In genomic region chr20:62928246-62928939, GRCh38 we compare ENCODE assay signal across 8 cellular contexts. TPM values are rescaled to one million over a fixed set of nuclear protein-coding genes. Genes with fewer than 3 reads are reported as not detected.
DNase-seq lines count a peak whose midpoint lies in the region; ATAC-seq, FAIRE-seq and TF ChIP-seq lines count a peak whose summit lies in the region.

No MANE protein-coding gene starts in this region.

- TF ChIP-seq CTCF in GM12878 (IDR thresholded peaks at IDR 0.05 in 2 of 3, conservative IDR thresholded peaks at IDR 0.05 in 1 of 3; ENCODE audit: control insufficient read depth in 2 of 3, extremely low read depth in 1 of 3, insufficient read depth in 1 of 3, low read depth in 3 of 3, low read length in 3 of 3), result no peak

- in situ Hi-C loops in GM12878 (cut with MboI), result no loop called here

- H4K20me1 ChIP-seq in GM12878 (ENCODE audit: control insufficient read depth, insufficient read depth), result 0 out of 2 replicates have a peak, but pooled peaks cover 8% of the 10 kb centered on the region

- no peak for TF ChIP-seq RAD21 in GM12878 (IDR thresholded peaks at IDR 0.05; ENCODE audit: insufficient read depth, low read depth, low read length)

- H3K9me3 ChIP-seq in GM12878 (replicated peaks; ENCODE audit: control insufficient read depth, insufficient read depth, low read length), result no peaks in the 10 kb centered on the region
- H3K9me3 ChIP-seq in thymus (ENCODE audit: control insufficient read depth), result no peaks in the 10 kb centered on the region

- WGBS in GM12878 (ENCODE audit: insufficient coverage, insufficient replicate concordance, low lambda C conversion rate, missing lambda C conversion rate), result 41% methylated on average over 14 of the region's 14 CpGs
- 39% methylated on average over 14 of the region's 14 CpGs for WGBS in thymus

- peak overlapping the region; percentile 85 for H3K4me3 Mint-ChIP-seq in activated T-cell treated with anti-CD3 and anti-CD28 coated beads, Interleukin-2, amount 50 U/mL, for 4 hours

- H3K4me1 Mint-ChIP-seq in activated T-cell treated with anti-CD3 and anti-CD28 coated beads, Interleukin-2, amount 50 U/mL, for 4 hours (ENCODE audit: low read depth), result peaks cover 72% of the 10 kb centered on the region

- H3K4me1 ChIP-seq in GM12878 (ENCODE audit: control insufficient read depth, insufficient read depth, low read length) (peaks cover 8% of the 10 kb centered on the region), thymus (ENCODE audit: control insufficient read depth, insufficient read depth, low read length) (peaks cover 30% of the 10 kb centered on the region)

- no peak for TF ChIP-seq POLR2A in GM12878 (IDR thresholded peaks at IDR 0.05; ENCODE audit: low read depth, low read length)

- peak overlapping the region; percentile 76 for H3K9ac ChIP-seq in GM12878 (ENCODE audit: control insufficient read depth, insufficient read depth, low read length)

- H3K27me3 ChIP-seq in GM12878 (replicated peaks in 1 of 2; ENCODE audit: control insufficient read depth in 2 of 2, insufficient read depth in 2 of 2, low read length in 1 of 2) (no peaks in the 10 kb centered on the region), thymus (ENCODE audit: control insufficient read depth, insufficient read depth) (no peaks in the 10 kb centered on the region)

- no peak for ATAC-seq in activated T-cell treated with anti-CD3 and anti-CD28 coated beads, Interleukin-2, amount 50 U/mL, for 4 hours
- ATAC-seq in GM12878, result no peak
- no peak for ATAC-seq in GM21526 (IDR thresholded peaks at IDR 0.05; ENCODE audit: low FRiP score, unreplicated experiment)
- no peak for ATAC-seq in activated CD4-positive, CD25-positive, alpha-beta regulatory T cell treated with anti-CD3 and anti-CD28 coated beads, Interleukin-2, amount 50 U/mL, for 24 hours

- no peak overlapping the region for H2AFZ ChIP-seq in GM12878 (ENCODE audit: control insufficient read depth, low read depth, low read length)

- H3K9me3 Mint-ChIP-seq in activated T-cell treated with anti-CD3 and anti-CD28 coated beads, Interleukin-2, amount 50 U/mL, for 4 hours, result no peaks in the 10 kb centered on the region

- no TSS peak for BruUV-seq in GM12878 (replicated peaks; lab: Mats Ljungman, UMichigan)

- RAD21 ChIA-PET in GM12878 (lab: Charles Lee; ENCODE audit: unreplicated experiment), result interaction anchor here (2.0 kb wide), 1 partner anchor 81 kb away, joined by 5 read pairs; no protein-coding TSS in a partner anchor

- no peaks in the 10 kb centered on the region for H3K27me3 Mint-ChIP-seq in activated T-cell treated with anti-CD3 and anti-CD28 coated beads, Interleukin-2, amount 50 U/mL, for 4 hours (ENCODE audit: low read depth)

- peaks cover 97% of the 10 kb centered on the region for H3K79me2 ChIP-seq in GM12878 (ENCODE audit: control insufficient read depth, insufficient read depth, low read length)

- H3K36me3 Mint-ChIP-seq in activated T-cell treated with anti-CD3 and anti-CD28 coated beads, Interleukin-2, amount 50 U/mL, for 4 hours (ENCODE audit: insufficient read depth), result peaks cover 6% of the 10 kb centered on the region

- H3K4me3 ChIP-seq in GM12878 (peak overlapping the region; percentile 73), thymus (ENCODE audit: low read length) (peak overlapping the region; percentile 92)

- POLR2A ChIA-PET in GM12878 (lab: Charles Lee), result interaction anchor here (1.9 to 5.4 kb wide), 3 partner anchors 8 to 26 kb away, joined by 7 to 59 read pairs (median 16); partner anchors contain the start of gene GID8

- peak overlapping the region; percentile 68 for H3K4me2 ChIP-seq in GM12878 (ENCODE audit: control insufficient read depth, insufficient read depth)

- SMC1A ChIA-PET in GM12878 (lab: Charles Lee; ENCODE audit: uncharacterized antibody, unreplicated experiment), result interaction anchor here (1.2 to 2.2 kb wide), 4 partner anchors 8 to 83 kb away, joined by 3 to 14 read pairs (median 8); no protein-coding TSS in a partner anchor

- no peak for TF ChIP-seq EP300 in GM12878 (IDR thresholded peaks at IDR 0.05; ENCODE audit: borderline replicate concordance in 1 of 2, control insufficient read depth in 1 of 2, low read depth in 2 of 2, low read length in 2 of 2)

- H3K27ac ChIP-seq in GM12878 (ENCODE audit: control insufficient read depth, insufficient read depth) (peak overlapping the region; percentile 59), thymus (ENCODE audit: low read depth) (peak overlapping the region; percentile 81)

- no peak for DNase-seq in activated T-cell treated with anti-CD3 and anti-CD28 coated beads, Interleukin-2, amount 50 U/mL, for 4 hours
- DNase-seq in activated T-cell treated with anti-CD3 and anti-CD28 coated beads, Interleukin-2, amount 50 U/mL, for 48 hours, result no peak
- DNase-seq in GM12878 (ENCODE audit: low read depth, low spot score), result no peak
- DNase-seq in kidney tubule cell (ENCODE audit: low spot score), result peak; percentile 15
- no peak for DNase-seq in putamen (ENCODE audit: low spot score)

- H3K36me3 ChIP-seq in GM12878 (ENCODE audit: control insufficient read depth in 2 of 2, insufficient read depth in 2 of 2, low read length in 1 of 2), result no peaks in the 10 kb centered on the region; a peak in 2 of 4 replicates
- H3K36me3 ChIP-seq in thymus (ENCODE audit: control insufficient read depth, insufficient read depth), result peaks cover 3% of the 10 kb centered on the region

- FAIRE-seq in GM12878 (lab: Jason Lieb, UNC), result no peak

- CTCF ChIA-PET in GM12878 (lab: Yijun Ruan, JAX), result interaction anchor here (0.8 kb wide), 1 partner anchor 12 kb away, joined by 4 read pairs; no protein-coding TSS in a partner anchor

- intact Hi-C loops in GM12878 (cut with micrococcal nuclease; ENCODE audit: unreplicated experiment), result no loop called here

RNA-seq across cellular contexts. Expression of gene DIDO1, which starts 2.1 kb away (rescaled TPM):
- total RNA-seq in activated T-cell treated with anti-CD3 and anti-CD28 coated beads, Interleukin-2, amount 50 U/mL, for 4 hours, result 10 to 100 TPM; 44.9 to 49.9 (median 47.4) TPM
- 158 and 180 TPM in 2 replicates for total RNA-seq in GM12878 (2013; cell fraction: nucleolus; rRNA removed)
- total RNA-seq in GM12878 (2014; rRNA removed) (40.9 and 41.5 TPM in 2 replicates), GM12878 (2014; rRNA removed; fragmentation: Illumina TruSeq; extraction: Trizol) (33.8 and 36.0 TPM in 2 replicates), GM12878 (2021) (52.1 and 56.4 TPM in 2 replicates)
- 21.4 TPM for polyA plus RNA-seq in GM12878 (2011; ENCODE audit: low read depth)
- polyA plus RNA-seq in GM12878 (2011; rRNA removed) (40.4 and 47.4 TPM in 2 replicates), GM12878 (2014; fragmentation: Illumina TruSeq; extraction: Trizol) (39.4 and 44.2 TPM in 2 replicates), GM12878 (2014; fragmentation: Nextera tagmentation; extraction: Ambion mirVana) (1 to 10 TPM; 5.5 to 7.8 TPM), GM12878 (2014; rRNA removed) (40.6 and 40.8 TPM in 2 replicates), GM12878 (2016; fragmentation: Nextera tagmentation; extraction: Ambion mirVana) (10 to 100 TPM; 24.7 to 28.5 TPM), thymus (33.2 TPM)
- 43.3 and 47.3 TPM in 2 replicates for polyA plus RNA-seq in GM12878 (2011; cell fraction: cytosol; rRNA removed)
- 185 and 192 TPM in 2 replicates for polyA plus RNA-seq in GM12878 (2011; cell fraction: nucleus; rRNA removed)
- 32.5 and 32.6 TPM in 2 replicates for polyA plus RNA-seq in GM12878 (2012)
- 38.1 and 42.9 TPM in 2 replicates for polyA minus RNA-seq in GM12878 (2011; rRNA and poly(A)+ RNA removed)
- 12.7 and 13.5 TPM in 2 replicates for polyA minus RNA-seq in GM12878 (2011; cell fraction: cytosol; rRNA and poly(A)+ RNA removed)
- 38.0 and 59.5 TPM in 2 replicates for polyA minus RNA-seq in GM12878 (2011; cell fraction: nucleus; rRNA and poly(A)+ RNA removed)

RNA-seq across cellular contexts. Expression of gene GID8, which starts 9.6 kb away (rescaled TPM):
- total RNA-seq in activated T-cell treated with anti-CD3 and anti-CD28 coated beads, Interleukin-2, amount 50 U/mL, for 4 hours, result 10 to 100 TPM; 42.7 to 52.9 (median 47.4) TPM
- total RNA-seq in GM12878 (2013; cell fraction: nucleolus; rRNA removed), result 16.8 and 17.6 TPM in 2 replicates
- 21.7 and 25.2 TPM in 2 replicates for total RNA-seq in GM12878 (2014; rRNA removed)
- 21.7 and 22.7 TPM in 2 replicates for total RNA-seq in GM12878 (2014; rRNA removed; fragmentation: Illumina TruSeq; extraction: Trizol)
- 33.1 and 33.8 TPM in 2 replicates for total RNA-seq in GM12878 (2021)
- polyA plus RNA-seq in GM12878 (2011; ENCODE audit: low read depth), result 19.1 TPM
- polyA plus RNA-seq in GM12878 (2011; rRNA removed), result 28.2 and 30.6 TPM in 2 replicates
- 29.1 and 34.1 TPM in 2 replicates for polyA plus RNA-seq in GM12878 (2011; cell fraction: cytosol; rRNA removed)
- polyA plus RNA-seq in GM12878 (2011; cell fraction: nucleus; rRNA removed), result 19.5 and 22.0 TPM in 2 replicates
- 21.7 and 23.3 TPM in 2 replicates for polyA plus RNA-seq in GM12878 (2012)
- 17.6 and 22.8 TPM in 2 replicates for polyA plus RNA-seq in GM12878 (2014; fragmentation: Illumina TruSeq; extraction: Trizol)
- polyA plus RNA-seq in GM12878 (2014; fragmentation: Nextera tagmentation; extraction: Ambion mirVana), result 10 to 100 TPM; 12.0 to 13.2 TPM
- polyA plus RNA-seq in GM12878 (2014; rRNA removed), result 27.9 and 29.8 TPM in 2 replicates
- 10 to 100 TPM; 16.5 to 20.1 TPM for polyA plus RNA-seq in GM12878 (2016; fragmentation: Nextera tagmentation; extraction: Ambion mirVana)
- polyA minus RNA-seq in GM12878 (2011; rRNA and poly(A)+ RNA removed), result 26.9 and 30.9 TPM in 2 replicates
- polyA minus RNA-seq in GM12878 (2011; cell fraction: cytosol; rRNA and poly(A)+ RNA removed), result 11.3 and 11.9 TPM in 2 replicates
- 7.1 and 9.1 TPM in 2 replicates for polyA minus RNA-seq in GM12878 (2011; cell fraction: nucleus; rRNA and poly(A)+ RNA removed)
- 24.0 TPM for polyA plus RNA-seq in thymus

RNA-seq across cellular contexts. Expression of gene SLC17A9, which starts 24.1 kb away (rescaled TPM):
- 10 to 100 TPM in 2 of 3 donors, 1 to 10 TPM in 1; 6.8 to 16.1 (median 13.3) TPM for total RNA-seq in activated T-cell treated with anti-CD3 and anti-CD28 coated beads, Interleukin-2, amount 50 U/mL, for 4 hours
- 130 and 134 TPM in 2 replicates for total RNA-seq in GM12878 (2013; cell fraction: nucleolus; rRNA removed)
- 27.8 and 35.8 TPM in 2 replicates for total RNA-seq in GM12878 (2014; rRNA removed)
- 15.7 and 17.5 TPM in 2 replicates for total RNA-seq in GM12878 (2014; rRNA removed; fragmentation: Illumina TruSeq; extraction: Trizol)
- total RNA-seq in GM12878 (2021), result 60.2 and 74.1 TPM in 2 replicates
- polyA plus RNA-seq in GM12878 (2011; ENCODE audit: low read depth), result 18.7 TPM
- 13.0 and 22.9 TPM in 2 replicates for polyA plus RNA-seq in GM12878 (2011; rRNA removed)
- polyA plus RNA-seq in GM12878 (2011; cell fraction: cytosol; rRNA removed), result 33.9 and 65.4 TPM in 2 replicates
- 742 and 791 TPM in 2 replicates for polyA plus RNA-seq in GM12878 (2011; cell fraction: nucleus; rRNA removed)
- 52.1 and 66.9 TPM in 2 replicates for polyA plus RNA-seq in GM12878 (2012)
- polyA plus RNA-seq in GM12878 (2014; fragmentation: Illumina TruSeq; extraction: Trizol), result 5.8 and 19.2 TPM in 2 replicates
- polyA plus RNA-seq in GM12878 (2014; fragmentation: Nextera tagmentation; extraction: Ambion mirVana), result 1 to 10 TPM in 1 of 2 experiments, under 1 TPM in 1; 0.72 to 3.9 TPM
- polyA plus RNA-seq in GM12878 (2014; rRNA removed), result 67.1 and 83.6 TPM in 2 replicates
- polyA plus RNA-seq in GM12878 (2016; fragmentation: Nextera tagmentation; extraction: Ambion mirVana), result 10 to 100 TPM; 57.9 to 67.0 TPM
- polyA minus RNA-seq in GM12878 (2011; rRNA and poly(A)+ RNA removed), result 6.9 and 18.1 TPM in 2 replicates
- polyA minus RNA-seq in GM12878 (2011; cell fraction: cytosol; rRNA and poly(A)+ RNA removed), result 9.0 and 11.0 TPM in 2 replicates
- 49.8 and 62.0 TPM in 2 replicates for polyA minus RNA-seq in GM12878 (2011; cell fraction: nucleus; rRNA and poly(A)+ RNA removed)
- 10.0 TPM for polyA plus RNA-seq in thymus
